In the genomic region with DNA sequence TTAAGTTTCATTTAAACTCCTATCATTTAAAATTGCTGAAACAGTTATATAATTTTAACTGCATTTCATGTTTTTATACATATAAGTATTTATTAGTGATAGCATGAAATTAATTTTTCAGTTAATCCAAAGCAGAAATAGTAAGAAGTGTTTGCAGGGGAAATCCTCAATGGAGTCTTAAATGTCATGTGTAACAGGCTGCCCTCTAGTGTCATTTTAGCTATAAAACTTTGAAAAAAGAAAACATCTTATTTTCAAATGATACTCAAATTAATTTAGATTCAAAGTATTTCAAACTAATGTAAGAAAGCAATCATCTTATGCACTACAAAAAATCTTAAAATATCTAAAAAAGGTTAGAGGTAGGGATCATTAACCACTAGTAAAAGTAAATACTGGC, we compare ENCODE assay signal across 8 cellular contexts. TPM values are rescaled to one million over a fixed set of nuclear protein-coding genes. Genes with fewer than 3 reads are reported as not detected.
DNase-seq lines count a peak whose midpoint lies in the region; ATAC-seq and TF ChIP-seq lines count a peak whose summit lies in the region.

No MANE protein-coding gene starts in this region.

- peak; percentile 54 for TF ChIP-seq CTCF in LNCaP clone FGC (IDR thresholded peaks at IDR 0.05; ENCODE audit: control insufficient read depth, extremely low read depth, insufficient read depth)

- no peak overlapping the region for H3K4me3 ChIP-seq in LNCaP clone FGC (ENCODE audit: low read depth, low read length)

- no peak for ATAC-seq in GM19395 (IDR thresholded peaks at IDR 0.05; ENCODE audit: unreplicated experiment)

- DNase-seq in DMS53 treated with DMSO at 0.1 percent for 48 hours (lab: John Stamatoyannopoulos, UW; ENCODE audit: unreplicated experiment), result peak; percentile 48
- DNase-seq in LNCaP clone FGC (ENCODE audit: low read depth), result no peak
- peak; percentile 35 for DNase-seq in amniotic epithelial cell (ENCODE audit: low read depth)
- DNase-seq in lung microvascular endothelial cell (ENCODE audit: low read depth in 2 of 2), result peak; percentile 49 to 58
- DNase-seq in amniotic stem cell (lab: John Stamatoyannopoulos, UW), result no peak
- no peak for DNase-seq in stimulated activated CD4-positive, alpha-beta T cell treated with anti-CD3 and anti-CD28 coated beads, Interleukin-4, amount 100 ng/mL, for 24 hours
- no peak for DNase-seq in activated CD4-positive, CD25-positive, alpha-beta regulatory T cell (lab: John Stamatoyannopoulos, UW)

RNA-seq across cellular contexts. Expression of gene TAPT1, which starts 27.1 kb away (rescaled TPM):
- total RNA-seq in lung microvascular endothelial cell, result 7.8 and 14.5 TPM in 2 replicates

Comparison
In these comparisons a context has a peak if more than half of its experiments do, and no peak if none do; other contexts are left out.
1. DNase-seq: peak in DMS53 treated with DMSO at 0.1 percent for 48 hours (single experiment), amniotic epithelial cell (single experiment) and lung microvascular endothelial cell (2 of 2); none in LNCaP clone FGC (single experiment), amniotic stem cell (single experiment), stimulated activated CD4-positive, alpha-beta T cell treated with anti-CD3 and anti-CD28 coated beads, Interleukin-4, amount 100 ng/mL, for 24 hours (single experiment) and activated CD4-positive, CD25-positive, alpha-beta regulatory T cell (0 of 4).